In the genomic region with DNA sequence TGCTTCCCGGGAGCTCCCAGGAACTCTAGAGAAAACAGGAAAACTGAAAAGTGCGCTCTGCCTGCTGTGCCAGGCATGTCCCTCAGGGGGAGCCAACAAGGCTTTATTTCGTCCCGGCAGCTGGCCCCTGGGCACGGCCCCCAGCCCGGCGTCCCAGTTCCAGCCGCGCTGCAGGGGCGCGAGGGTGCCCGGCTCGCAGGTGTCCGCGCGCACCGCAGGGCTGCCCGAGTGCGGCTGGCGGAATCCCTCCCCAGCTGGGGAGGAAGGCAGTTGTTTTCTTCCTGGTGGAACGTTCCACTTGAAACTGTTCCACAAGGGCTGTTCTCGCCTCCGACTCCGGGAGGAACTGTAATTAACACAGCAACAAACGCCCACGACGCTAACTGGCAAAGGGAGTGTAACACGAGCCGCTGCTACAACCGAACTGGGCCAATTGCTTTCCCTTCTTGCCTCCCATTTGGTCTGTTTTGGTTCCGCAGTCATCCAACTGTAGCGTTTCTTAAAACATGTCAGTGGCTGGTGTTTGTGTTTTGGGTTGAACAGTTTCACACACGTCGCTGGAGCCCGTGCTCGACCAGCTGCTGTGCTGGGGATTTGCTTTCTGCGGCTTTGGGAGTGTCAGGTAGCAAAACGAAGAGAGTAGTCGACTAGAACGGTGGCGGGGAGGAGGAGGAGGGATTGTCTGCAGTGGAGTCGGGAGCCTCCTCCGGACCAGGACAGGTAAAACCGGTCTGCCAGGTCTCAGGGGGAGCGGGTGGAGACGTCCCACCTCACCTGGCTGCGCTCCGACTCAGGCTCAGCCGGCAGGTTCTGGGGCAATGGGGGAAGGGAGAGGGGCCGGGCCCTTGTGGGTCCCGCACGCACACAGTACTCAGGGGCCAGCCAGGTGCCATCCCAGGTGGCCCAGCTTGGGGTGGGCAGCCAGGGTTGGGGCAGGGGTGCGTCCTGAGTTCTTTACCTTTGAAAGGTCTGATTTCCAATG, we compare ENCODE assay signal across 8 cellular contexts.
DNase-seq lines count a peak whose midpoint lies in the region; ATAC-seq and TF ChIP-seq lines count a peak whose summit lies in the region.

No MANE protein-coding gene starts in this region.

- in situ Hi-C loops in transverse colon (cut with MboI; ENCODE audit: low pct_ligation_motif_present in 1 of 4, low pct_unique_long_range_greater_than_20kb in 1 of 4, low sequenced_read_pairs in 3 of 4): loop anchor here in 3 of 4 donors (10.0 to 25.0 kb wide), 3 partner anchors 130 to 267 kb away; a partner anchor contains a TSS

- H3K4me1 Mint-ChIP-seq in Calu3 (ENCODE audit: low read depth, unreplicated experiment): peaks cover 35% of the 10 kb centered on the region

- TF ChIP-seq EP300 in transverse colon (IDR thresholded peaks at IDR 0.05; ENCODE audit: low read depth): no peak

- BruUV-seq in Calu3 (replicated peaks; lab: Mats Ljungman, UMichigan): no TSS peak

- H3K9me3 ChIP-seq in esophagus squamous epithelium: no peaks in the 10 kb centered on the region
- no peaks in the 10 kb centered on the region for H3K9me3 ChIP-seq in mucosa of rectum (ENCODE audit: control insufficient read depth in 2 of 2, low read length in 2 of 2)
- no peaks in the 10 kb centered on the region for H3K9me3 ChIP-seq in transverse colon

- H3K36me3 ChIP-seq in esophagus squamous epithelium (no peaks in the 10 kb centered on the region), mucosa of rectum (ENCODE audit: control insufficient read depth in 2 of 2, insufficient read depth in 2 of 2, low read length in 2 of 2) (no peaks in the 10 kb centered on the region), transverse colon (no peaks in the 10 kb centered on the region)

- DNase-seq in Calu3 (peak; percentile 92), NCI-H226 (peak; percentile 86), esophagus squamous epithelium (lab: John Stamatoyannopoulos, UW) (no peak), transverse colon (peak; percentile 93)
- DNase-seq in activated CD8-positive, alpha-beta memory T cell treated with anti-CD3 and anti-CD28 coated beads for 24 hours: peak; percentile 69

- H3K4me1 ChIP-seq in esophagus squamous epithelium (peaks cover 13 to 40% (median 15%) of the 10 kb centered on the region in 3 donors), mucosa of rectum (ENCODE audit: control insufficient read depth in 2 of 2, insufficient read depth in 2 of 2, low read length in 2 of 2) (peaks cover 14 to 17% of the 10 kb centered on the region in 2 donors), transverse colon (peaks cover 0 to 23% (median 19%) of the 10 kb centered on the region in 4 donors)

- TF ChIP-seq CTCF in Calu3 (IDR thresholded peaks at IDR 0.05; ENCODE audit: unreplicated experiment): peak; percentile 67
- TF ChIP-seq CTCF in esophagus squamous epithelium (IDR thresholded peaks at IDR 0.05): peak; percentile 23 to 75 (median 56)
- peak; percentile 56 to 80 (median 71) for TF ChIP-seq CTCF in transverse colon (IDR thresholded peaks at IDR 0.05)

- intact Hi-C loops in Calu3 (cut with micrococcal nuclease; ENCODE audit: unreplicated experiment): loop anchor here (1.0 to 5.0 kb wide), 2 partner anchors 125 to 197 kb away; no protein-coding TSS in a partner anchor
- intact Hi-C loops in esophagus squamous epithelium (cut with DNase I): loop anchor here (5.0 kb wide), 1 partner anchor 122 kb away; no protein-coding TSS in a partner anchor
- intact Hi-C loops in transverse colon (cut with DNase I; ENCODE audit: low total_unique reads): loop anchor here (10.0 kb wide), 1 partner anchor 120 kb away; no protein-coding TSS in a partner anchor

- H3K4me3 ChIP-seq in esophagus squamous epithelium (peak overlapping the region; percentile 54 to 74 (median 64)), mucosa of rectum (ENCODE audit: low read length in 2 of 2) (peak overlapping the region; percentile 87 to 90), transverse colon (peak overlapping the region; percentile 39 to 65 (median 49))

- peak overlapping the region; percentile 63 to 85 for H3K9ac ChIP-seq in mucosa of rectum (ENCODE audit: low read depth in 1 of 2, low read length in 2 of 2)

- ATAC-seq in GM19328 (IDR thresholded peaks at IDR 0.05; ENCODE audit: unreplicated experiment) (peak; percentile 69), HG03354 (IDR thresholded peaks at IDR 0.05; ENCODE audit: poor library complexity, severe bottlenecking, unreplicated experiment) (peak; percentile 78)

- TF ChIP-seq POLR2A in esophagus squamous epithelium (IDR thresholded peaks at IDR 0.05): no peak
- TF ChIP-seq POLR2A in transverse colon (IDR thresholded peaks at IDR 0.05): peak; percentile 54

- H3K9me3 Mint-ChIP-seq in Calu3 (ENCODE audit: low read depth, unreplicated experiment): no peaks in the 10 kb centered on the region

- 0% methylated on average over 13 to 18 of the region's 53 CpGs for whole genome bisulfite sequencing in esophagus squamous epithelium, 2 donors
- WGBS in transverse colon (ENCODE audit: low coverage in 1 of 2), 2 donors: 0 to 2% methylated on average over 2 to 31 of the region's 53 CpGs

- H3K27me3 ChIP-seq in esophagus squamous epithelium (peaks cover 0 to 3% (median 0%) of the 10 kb centered on the region in 4 donors), mucosa of rectum (ENCODE audit: control insufficient read depth in 2 of 2, insufficient read depth in 2 of 2, low read length in 2 of 2) (no peaks in the 10 kb centered on the region), transverse colon (no peaks in the 10 kb centered on the region)

- peak overlapping the region; percentile 86 for H3K27ac Mint-ChIP-seq in Calu3 (ENCODE audit: unreplicated experiment)

- H3K36me3 Mint-ChIP-seq in Calu3 (ENCODE audit: insufficient read depth, unreplicated experiment): peaks cover 18% of the 10 kb centered on the region

- peaks cover 12% of the 10 kb centered on the region for H3K27me3 Mint-ChIP-seq in Calu3 (ENCODE audit: unreplicated experiment)

- peak overlapping the region; percentile 94 for H3K4me3 Mint-ChIP-seq in Calu3 (ENCODE audit: low read depth, unreplicated experiment)

- CTCF ChIA-PET in Calu3 (lab: Charles Lee): interaction anchor here (0.5 to 2.4 kb wide), 4 partner anchors 55 to 435 kb away, joined by 3 to 14 read pairs (median 3); no protein-coding TSS in a partner anchor

- H3K27ac ChIP-seq in esophagus squamous epithelium (peak overlapping the region; percentile 84 to 95 (median 89)), mucosa of rectum (ENCODE audit: low read depth in 2 of 2, low read length in 2 of 2) (peak overlapping the region; percentile 92 to 93), transverse colon (peak overlapping the region; percentile 86 to 92 (median 88))
